ENCODE assay signal across 22 cellular contexts in genomic region chr16:55297910-55298175, GRCh38. TPM values are rescaled to one million over a fixed set of nuclear protein-coding genes. Genes with fewer than 3 reads are reported as not detected.
DNase-seq lines count a peak whose midpoint lies in the region; ATAC-seq, FAIRE-seq and TF ChIP-seq lines count a peak whose summit lies in the region.
"Had no signal": no experiment of that assay in that cellular context is flagged by ENCODE, and none has a peak within 500 bp of the region (broad histone marks: within the 10 kb centered on the region; RNA-seq: fewer than 3 reads in every experiment).

No MANE protein-coding gene starts in this region.

- H3K27me3 Mint-ChIP-seq in CD4-positive, alpha-beta T cell = peaks cover 25% of the 10 kb centered on the region

- intact Hi-C loops in PC-3 (cut with micrococcal nuclease) (no loop called here), pancreas (cut with DNase I) (no loop called here)
- intact Hi-C loops in CD4-positive, alpha-beta T cell (cut with DNase I, micrococcal nuclease) = no loop called here

- CTCF ChIA-PET in PC-3 (lab: Charles Lee) = no interaction called here
- CTCF ChIA-PET in CD4-positive, alpha-beta T cell (lab: Charles Lee) = no interaction called here

- BruUV-seq in PC-3 (replicated peaks; lab: Mats Ljungman, UMichigan) = no TSS peak

- no peak for TF ChIP-seq CTCF in PC-3 (conservative IDR thresholded peaks at IDR 0.05; ENCODE audit: low read depth, low read length)
- no peak for TF ChIP-seq CTCF in pancreas (IDR thresholded peaks at IDR 0.05)
- TF ChIP-seq CTCF in CD4-positive, alpha-beta T cell (IDR thresholded peaks at IDR 0.05) = no peak

- H3K27ac ChIP-seq in PC-3 (ENCODE audit: low read length) (no peak overlapping the region), pancreas (no peak overlapping the region), Karpas-422 (ENCODE audit: low read length) (no peak overlapping the region)
- H3K27ac ChIP-seq in CD4-positive, alpha-beta T cell (ENCODE audit: low read depth, low read length) = no peak overlapping the region
- H3K27ac ChIP-seq: gastroesophageal sphincter, lower lobe of right lung, SJSA1 had no signal

- H3K9ac ChIP-seq in PC-3 (ENCODE audit: low read length) (no peak overlapping the region), Karpas-422 (ENCODE audit: low read length) (no peak overlapping the region)

- no peaks in the 10 kb centered on the region for H3K36me3 ChIP-seq in PC-3 (ENCODE audit: low read depth, low read length)
- H3K36me3 ChIP-seq in pancreas = no peaks in the 10 kb centered on the region
- no peaks in the 10 kb centered on the region for H3K36me3 ChIP-seq in Karpas-422 (ENCODE audit: insufficient read depth, low read length)
- H3K36me3 ChIP-seq: gastroesophageal sphincter, HAP-1, lower lobe of right lung, SJSA1 had no signal

- no peak for FAIRE-seq in pancreas (lab: Jason Lieb, UNC)

- H3K9me3 ChIP-seq in PC-3 (ENCODE audit: low read length) (no peaks in the 10 kb centered on the region), pancreas (no peaks in the 10 kb centered on the region), Karpas-422 (ENCODE audit: low read length) (no peaks in the 10 kb centered on the region)
- H3K9me3 ChIP-seq in CD4-positive, alpha-beta T cell (ENCODE audit: control insufficient read depth, low read length) = no peaks in the 10 kb centered on the region
- H3K9me3 ChIP-seq: HAP-1, lower lobe of right lung, SJSA1 had no signal

- ATAC-seq in PC-3 = no peak
- peak; percentile 60 for ATAC-seq in esophagus mucosa
- ATAC-seq in pancreas = no peak
- ATAC-seq in CD4-positive, alpha-beta T cell (ENCODE audit: poor library complexity) = no peak
- ATAC-seq: gastroesophageal sphincter, lower lobe of right lung had no signal

- POLR2A ChIA-PET in PC-3 (lab: Charles Lee; ENCODE audit: unreplicated experiment) = no interaction called here
- POLR2A ChIA-PET in CD4-positive, alpha-beta T cell (lab: Charles Lee) = no interaction called here

- no peaks in the 10 kb centered on the region for H3K36me3 Mint-ChIP-seq in CD4-positive, alpha-beta T cell (ENCODE audit: low read depth)

- H2AFZ ChIP-seq in PC-3 (ENCODE audit: low read length) = no peak overlapping the region
- no peak overlapping the region for H2AFZ ChIP-seq in Karpas-422 (ENCODE audit: low read length)

- H3K27me3 ChIP-seq in PC-3 (ENCODE audit: low read length) (peaks cover 21% of the 10 kb centered on the region; the same call in 1 of the 2 replicates), pancreas (no peaks in the 10 kb centered on the region), Karpas-422 (ENCODE audit: low read length) (no peaks in the 10 kb centered on the region; the same call in 1 of the 2 replicates)
- no peaks in the 10 kb centered on the region for H3K27me3 ChIP-seq in CD4-positive, alpha-beta T cell (ENCODE audit: control insufficient read depth, insufficient read depth, low read length)

- H3K4me3 ChIP-seq in PC-3 (ENCODE audit: low read length) (no peak overlapping the region), pancreas (no peak overlapping the region), Karpas-422 (ENCODE audit: low read length) (no peak overlapping the region)
- H3K4me3 ChIP-seq: gastroesophageal sphincter, HAP-1, lower lobe of right lung, SJSA1, skin epidermis had no signal

- no peak overlapping the region for H3K27ac Mint-ChIP-seq in CD4-positive, alpha-beta T cell
- H3K27ac Mint-ChIP-seq: B cell, endodermal cell had no signal

- no peaks in the 10 kb centered on the region for H3K4me1 ChIP-seq in PC-3 (ENCODE audit: insufficient read depth, low read length)
- no peaks in the 10 kb centered on the region for H3K4me1 ChIP-seq in pancreas
- peaks cover 18% of the 10 kb centered on the region for H3K4me1 ChIP-seq in Karpas-422 (ENCODE audit: low read length)
- H3K4me1 ChIP-seq: gastroesophageal sphincter, HAP-1, lower lobe of right lung, SJSA1 had no signal

- H3F3A ChIP-seq in PC-3 (ENCODE audit: low read length, unreplicated experiment) = no peaks in the 10 kb centered on the region

- H4K20me1 ChIP-seq in PC-3 (ENCODE audit: low read length) (no peaks in the 10 kb centered on the region), Karpas-422 (ENCODE audit: insufficient read depth, low read depth, low read length) (no peaks in the 10 kb centered on the region)

- no peak overlapping the region for H3K4me3 Mint-ChIP-seq in CD4-positive, alpha-beta T cell
- H3K4me3 Mint-ChIP-seq: B cell, endodermal cell had no signal

- peak; percentile 38 for DNase-seq in EL
- DNase-seq in PC-3 = peak; percentile 22
- DNase-seq in renal cortical epithelial cell (ENCODE audit: low read depth) = peak; percentile 75
- DNase-seq in pancreas = no peak
- DNase-seq in CD4-positive, alpha-beta T cell = no peak
- DNase-seq in Karpas-422 = no peak
- DNase-seq in NCI-H1417 (lab: John Stamatoyannopoulos, UW) = no peak
- DNase-seq: activated CD4-positive, CD25-positive, alpha-beta regulatory T cell treated with anti-CD3 and anti-CD28 coated beads, Interleukin-2, amount 50 U/mL, for 72 hours; endodermal cell; lower lobe of right lung; NCI-H187; NCI-H524; stimulated activated CD4-positive, alpha-beta T cell treated with anti-CD3 and anti-CD28 coated beads, Interleukin-4, amount 100 ng/mL, for 1 hour; substantia nigra had no signal

- H3K9me3 Mint-ChIP-seq in CD4-positive, alpha-beta T cell = no peaks in the 10 kb centered on the region

- H3K9me2 ChIP-seq in PC-3 (replicated peaks; ENCODE audit: low read length) = no peaks in the 10 kb centered on the region
- H3K9me2 ChIP-seq in Karpas-422 (replicated peaks; ENCODE audit: insufficient read depth, low read length) = no peaks in the 10 kb centered on the region

- H3K4me2 ChIP-seq in PC-3 (ENCODE audit: low read length) (no peak overlapping the region), Karpas-422 (ENCODE audit: low read depth, low read length, poor library complexity, severe bottlenecking) (no peak overlapping the region)

- H3K4me1 Mint-ChIP-seq in CD4-positive, alpha-beta T cell (ENCODE audit: low read depth) = no peaks in the 10 kb centered on the region
- H3K4me1 Mint-ChIP-seq: B cell had no signal

- H3K79me2 ChIP-seq in PC-3 (ENCODE audit: low read length) (no peaks in the 10 kb centered on the region), Karpas-422 (ENCODE audit: low read length) (no peaks in the 10 kb centered on the region)

RNA-seq across cellular contexts. Expression of gene IRX6, which starts 26.2 kb away (rescaled TPM):
- total RNA-seq in PC-3 (2014; rRNA removed) (not detected in 2 replicates), esophagus mucosa (0.08 TPM), renal cortical epithelial cell (0.10 TPM in 1 of 2 replicates, not detected in the other), pancreas (under 1 TPM in 1 of 6 donors, not detected in 5; 0.08 TPM)
- polyA plus RNA-seq in pancreas = under 1 TPM; 0.02 to 0.04 TPM
- total RNA-seq in CD4-positive, alpha-beta T cell = not detected
- total RNA-seq in Karpas-422 (2014; rRNA removed; shearing (Covaris generic); ENCODE audit: low replicate concordance) = not detected in 2 replicates
- total RNA-seq: chondrocyte; SJSA1; T-helper 2 cell treated with Interferon-gamma antibody and Interleukin-4, amounts not matched to agents 100 ng/mL and 5 ng/mL, for 36 hours had no signal

Comparison
In these comparisons a context has a peak if more than half of its experiments do, and no peak if none do; other contexts are left out.
1. DNase-seq: peak in EL (single experiment), PC-3 (single experiment) and renal cortical epithelial cell (single experiment); none in pancreas (0 of 6), CD4-positive, alpha-beta T cell (0 of 10), Karpas-422 (single experiment) and NCI-H1417 (0 of 3).